In the genomic region with DNA sequence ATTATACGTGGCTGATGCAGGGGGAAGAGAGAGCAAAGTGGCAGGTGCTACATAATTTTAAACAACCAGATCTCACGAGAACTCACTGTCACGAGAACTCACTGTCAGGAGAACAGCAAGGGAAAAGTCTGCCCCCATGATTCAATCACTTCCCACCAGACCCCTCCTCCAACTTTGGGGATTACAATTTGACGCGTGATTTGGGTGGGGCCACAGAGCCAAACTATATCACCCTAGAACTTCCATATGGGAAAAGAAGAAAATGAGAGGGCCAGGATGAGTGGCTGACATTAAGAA, we compare ENCODE assay signal across 20 cellular contexts. TPM values are rescaled to one million over a fixed set of nuclear protein-coding genes. Genes with fewer than 3 reads are reported as not detected.
A peak's percentile ranks its signal among the peaks of the same experiment; 100 is the strongest.
DNase-seq lines count a peak whose midpoint lies in the region; ATAC-seq and FAIRE-seq lines count a peak whose summit lies in the region.
"Had no signal": no experiment of that assay in that cellular context is flagged by ENCODE, and none has a peak within 500 bp of the region (broad histone marks: within the 10 kb centered on the region; RNA-seq: fewer than 3 reads in every experiment).

No MANE protein-coding gene starts in this region.

- no peaks in the 10 kb centered on the region for H3K27me3 ChIP-seq in Karpas-422 (ENCODE audit: low read length)

- peaks cover 22% of the 10 kb centered on the region for H3K36me3 ChIP-seq in Karpas-422 (ENCODE audit: insufficient read depth, low read length)

- no peak for DNase-seq in activated T-cell treated with anti-CD3 and anti-CD28 coated beads, Interleukin-2, amount 50 U/mL, for 24 hours
- no peak for DNase-seq in activated T-cell treated with anti-CD3 and anti-CD28 coated beads, Interleukin-2, amount 50 U/mL, for 4 hours
- DNase-seq in Karpas-422 (peak; percentile 68), memory B cell (ENCODE audit: low spot score in 2 of 2) (no peak), KBM-7 (no peak), HTR-8/SVneo (ENCODE audit: insufficient read length, low spot score) (no peak)
- DNase-seq in activated T-helper 2 cell treated with anti-CD3 and anti-CD28 coated beads, Interferon-gamma antibody, Interleukin-2, Interleukin-4, amounts not matched to agents 10 μg/mL and 5 μg/mL and 100 μg/mL, durations not matched to agents 14 hours and 24 hours and 36 hours (ENCODE audit: low spot score), result no peak
- DNase-seq: AML-193; C1 segment of cervical spinal cord; CD8-positive, alpha-beta T cell; DND-41; KG1; NCI-H1694 treated with DMSO at 0.1 percent for 48 hours; NCI-H2081 treated with DMSO at 0.1 percent for 48 hours; NCI-H2171 treated with DMSO at 0.1 percent for 48 hours; NCI-H446; RPMI8226; SHP77 had no signal

- H3K27ac Mint-ChIP-seq in activated T-cell treated with anti-CD3 and anti-CD28 coated beads, Interleukin-2, amount 50 U/mL, for 24 hours, result peak overlapping the region; percentile 72
- peak overlapping the region; percentile 53 for H3K27ac Mint-ChIP-seq in activated T-helper 2 cell treated with anti-CD3 and anti-CD28 coated beads, Interferon-gamma antibody, Interleukin-2, Interleukin-4, amounts not matched to agents 10 μg/mL and 5 μg/mL and 100 μg/mL, durations not matched to agents 14 hours and 24 hours and 36 hours
- H3K27ac Mint-ChIP-seq in memory B cell, result peak overlapping the region; percentile 79
- H3K27ac Mint-ChIP-seq: CD8-positive, alpha-beta T cell had no signal

- no peak for FAIRE-seq in HTR-8/SVneo (lab: Jason Lieb, UNC)
- FAIRE-seq: GM12892 had no signal

- H3K79me2 ChIP-seq in Karpas-422 (ENCODE audit: low read length), result peaks cover 98% of the 10 kb centered on the region

- peaks cover 4% of the 10 kb centered on the region; the same call in 1 of the 2 replicates for H3K9me3 ChIP-seq in Karpas-422 (ENCODE audit: low read length)

- no peak overlapping the region for H2AFZ ChIP-seq in Karpas-422 (ENCODE audit: low read length)

- H3K9me3 Mint-ChIP-seq in activated T-cell treated with anti-CD3 and anti-CD28 coated beads, Interleukin-2, amount 50 U/mL, for 24 hours, result peaks cover 10% of the 10 kb centered on the region
- peaks cover 11% of the 10 kb centered on the region for H3K9me3 Mint-ChIP-seq in activated T-cell treated with anti-CD3 and anti-CD28 coated beads, Interleukin-2, amount 50 U/mL, for 4 hours
- peaks cover 11% of the 10 kb centered on the region for H3K9me3 Mint-ChIP-seq in activated T-helper 2 cell treated with anti-CD3 and anti-CD28 coated beads, Interferon-gamma antibody, Interleukin-2, Interleukin-4, amounts not matched to agents 10 μg/mL and 5 μg/mL and 100 μg/mL, durations not matched to agents 14 hours and 24 hours and 36 hours
- H3K9me3 Mint-ChIP-seq in memory B cell, result peaks cover 10% of the 10 kb centered on the region

- H3K4me3 ChIP-seq in Karpas-422 (ENCODE audit: low read length), result peak overlapping the region; percentile 33; the same call in 1 of the 2 replicates

- no peak overlapping the region for H3K4me3 Mint-ChIP-seq in activated T-cell treated with anti-CD3 and anti-CD28 coated beads, Interleukin-2, amount 50 U/mL, for 24 hours
- H3K4me3 Mint-ChIP-seq in activated T-cell treated with anti-CD3 and anti-CD28 coated beads, Interleukin-2, amount 50 U/mL, for 4 hours, result no peak overlapping the region
- H3K4me3 Mint-ChIP-seq in activated T-helper 2 cell treated with anti-CD3 and anti-CD28 coated beads, Interferon-gamma antibody, Interleukin-2, Interleukin-4, amounts not matched to agents 10 μg/mL and 5 μg/mL and 100 μg/mL, durations not matched to agents 14 hours and 24 hours and 36 hours (ENCODE audit: low read depth), result no peak overlapping the region
- no peak overlapping the region for H3K4me3 Mint-ChIP-seq in memory B cell
- H3K4me3 Mint-ChIP-seq: CD8-positive, alpha-beta T cell had no signal

- H4K20me1 ChIP-seq in Karpas-422 (ENCODE audit: insufficient read depth, low read depth, low read length), result no peaks in the 10 kb centered on the region

- peaks cover 68% of the 10 kb centered on the region for H3K4me1 Mint-ChIP-seq in activated T-cell treated with anti-CD3 and anti-CD28 coated beads, Interleukin-2, amount 50 U/mL, for 24 hours (ENCODE audit: low read depth)
- H3K4me1 Mint-ChIP-seq in activated T-cell treated with anti-CD3 and anti-CD28 coated beads, Interleukin-2, amount 50 U/mL, for 4 hours (ENCODE audit: low read depth), result peaks cover 43% of the 10 kb centered on the region
- peaks cover 45% of the 10 kb centered on the region for H3K4me1 Mint-ChIP-seq in activated T-helper 2 cell treated with anti-CD3 and anti-CD28 coated beads, Interferon-gamma antibody, Interleukin-2, Interleukin-4, amounts not matched to agents 10 μg/mL and 5 μg/mL and 100 μg/mL, durations not matched to agents 14 hours and 24 hours and 36 hours (ENCODE audit: low read depth)
- peaks cover 5% of the 10 kb centered on the region for H3K4me1 Mint-ChIP-seq in memory B cell

- no peaks in the 10 kb centered on the region for H3K27me3 Mint-ChIP-seq in activated T-cell treated with anti-CD3 and anti-CD28 coated beads, Interleukin-2, amount 50 U/mL, for 24 hours
- no peaks in the 10 kb centered on the region for H3K27me3 Mint-ChIP-seq in activated T-cell treated with anti-CD3 and anti-CD28 coated beads, Interleukin-2, amount 50 U/mL, for 4 hours (ENCODE audit: low read depth)
- no peaks in the 10 kb centered on the region for H3K27me3 Mint-ChIP-seq in activated T-helper 2 cell treated with anti-CD3 and anti-CD28 coated beads, Interferon-gamma antibody, Interleukin-2, Interleukin-4, amounts not matched to agents 10 μg/mL and 5 μg/mL and 100 μg/mL, durations not matched to agents 14 hours and 24 hours and 36 hours (ENCODE audit: low read depth)
- H3K27me3 Mint-ChIP-seq in memory B cell, result no peaks in the 10 kb centered on the region

- peaks cover 66% of the 10 kb centered on the region for H3K4me1 ChIP-seq in Karpas-422 (ENCODE audit: low read length)

- peak overlapping the region; percentile 43 for H3K9ac ChIP-seq in Karpas-422 (ENCODE audit: low read length)

- in situ Hi-C loops in KBM-7 (cut with MboI; ENCODE audit: low pct_unique_long_range_greater_than_20kb, low sequenced_read_pairs), result no loop called here

- H3K36me3 Mint-ChIP-seq in activated T-cell treated with anti-CD3 and anti-CD28 coated beads, Interleukin-2, amount 50 U/mL, for 24 hours (ENCODE audit: low read depth), result peaks cover 68% of the 10 kb centered on the region
- H3K36me3 Mint-ChIP-seq in activated T-cell treated with anti-CD3 and anti-CD28 coated beads, Interleukin-2, amount 50 U/mL, for 4 hours (ENCODE audit: insufficient read depth), result peaks cover 15% of the 10 kb centered on the region
- H3K36me3 Mint-ChIP-seq in activated T-helper 2 cell treated with anti-CD3 and anti-CD28 coated beads, Interferon-gamma antibody, Interleukin-2, Interleukin-4, amounts not matched to agents 10 μg/mL and 5 μg/mL and 100 μg/mL, durations not matched to agents 14 hours and 24 hours and 36 hours (ENCODE audit: low read depth), result peaks cover 42% of the 10 kb centered on the region
- peaks cover 6% of the 10 kb centered on the region for H3K36me3 Mint-ChIP-seq in memory B cell

- H3K9me2 ChIP-seq in Karpas-422 (replicated peaks; ENCODE audit: insufficient read depth, low read length), result no peaks in the 10 kb centered on the region

- intact Hi-C loops in activated T-helper 2 cell treated with anti-CD3 and anti-CD28 coated beads, Interferon-gamma antibody, Interleukin-2, Interleukin-4, amounts not matched to agents 10 μg/mL and 5 μg/mL and 100 μg/mL, durations not matched to agents 14 hours and 24 hours and 36 hours (cut with micrococcal nuclease), result no loop called here

- ATAC-seq in activated T-cell treated with anti-CD3 and anti-CD28 coated beads, Interleukin-2, amount 50 U/mL, for 4 hours, result no peak
- ATAC-seq in memory B cell (ENCODE audit: low read depth) (no peak), HG03280 (IDR thresholded peaks at IDR 0.05; ENCODE audit: unreplicated experiment) (no peak)
- ATAC-seq: CD8-positive, alpha-beta T cell had no signal

- H3K4me2 ChIP-seq in Karpas-422 (ENCODE audit: low read depth, low read length, poor library complexity, severe bottlenecking), result peak overlapping the region; percentile 54

- peak overlapping the region; percentile 93 for H3K27ac ChIP-seq in Karpas-422 (ENCODE audit: low read length)

RNA-seq across cellular contexts. Expression of a gene that starts 15.8 kb away (rescaled TPM):
- 100 to 1,000 TPM; 114 to 137 (median 123) TPM for total RNA-seq in activated T-cell treated with anti-CD3 and anti-CD28 coated beads, Interleukin-2, amount 50 U/mL, for 4 hours
- 53.3 and 57.3 TPM in 2 replicates for total RNA-seq in Karpas-422 (2014; rRNA removed; shearing (Covaris generic); ENCODE audit: low replicate concordance)
- total RNA-seq in activated T-helper 2 cell treated with anti-CD3 and anti-CD28 coated beads, Interferon-gamma antibody, Interleukin-2, Interleukin-4, amounts not matched to agents 10 μg/mL and 5 μg/mL and 100 μg/mL, durations not matched to agents 14 hours and 24 hours and 36 hours, result 91.0 and 91.7 TPM in 2 replicates
